1 cellular context compared by ENCODE assay signal in genomic region chr5:150302301-150303069, GRCh38.
TF ChIP-seq lines count a peak whose summit lies in the region.

Gene ARSI, minus strand, starts transcription at chr5:150302905. Its CDS starts 532 bp downstream, at chr5:150302373.

TF ChIP-seq in endothelial cell of umbilical vein, 7 proteins besides CTCF, POLR2A, EP300 and RAD21 (continued from another document):
- TF ChIP-seq EZH2 (IDR thresholded peaks at IDR 0.05; ENCODE audit: borderline replicate concordance, low read depth, low read length, severe bottlenecking) = peak; percentile 74
